1 cellular context compared by ENCODE assay signal in the genomic region with DNA sequence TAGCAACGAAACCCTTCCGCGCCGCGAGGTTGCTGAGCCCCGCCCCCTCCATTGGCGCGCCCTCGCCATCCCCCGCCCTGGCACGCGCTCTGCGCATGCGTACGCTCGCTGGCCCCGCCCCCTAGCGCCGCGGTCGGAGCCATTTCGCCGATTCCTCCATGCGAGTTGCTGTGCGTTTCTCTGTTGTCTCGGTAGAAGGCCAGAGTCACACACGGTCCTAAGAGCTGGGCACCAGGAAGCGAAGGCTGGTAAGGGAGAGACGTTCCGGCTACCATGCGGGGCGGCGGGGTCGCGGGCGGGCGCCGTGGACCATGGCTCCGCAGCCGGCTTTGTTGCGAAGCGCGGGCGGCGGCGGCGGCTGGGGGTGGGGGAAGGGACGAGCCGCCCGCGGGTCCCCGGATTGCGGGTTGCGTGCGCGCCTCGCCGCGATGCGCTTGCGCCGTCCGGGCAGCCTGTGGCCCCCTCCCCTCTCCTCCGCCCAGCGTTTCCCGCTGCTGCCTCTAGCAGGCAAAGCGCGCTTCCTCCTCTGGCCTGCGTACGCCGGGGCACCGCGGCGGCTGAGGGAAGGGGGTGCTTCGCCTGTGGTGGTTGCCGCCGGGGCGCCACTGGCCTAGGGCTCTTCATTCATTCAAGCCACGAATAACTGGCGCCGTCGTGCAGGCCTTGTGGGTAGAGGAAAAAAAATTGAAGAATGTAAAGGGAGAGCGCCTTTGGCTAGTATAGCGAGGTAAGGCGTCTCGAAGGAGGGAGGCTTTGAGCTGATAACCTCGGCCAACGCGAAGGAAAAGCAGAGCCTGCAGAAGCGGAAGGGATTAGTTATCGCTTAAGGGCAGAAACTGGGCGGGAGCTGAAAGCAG.
TF ChIP-seq lines count a peak whose summit lies in the region.

DHX9 (plus strand) TSS at position 139 of the 857 bp plus-strand sequence. CDS start 3,220 bp downstream, outside the sequence.

TF ChIP-seq in HEK293, 187 proteins besides CTCF, POLR2A, EP300 and RAD21 (continued from another document and continues in another):
- TF ChIP-seq ZNF776 (tag by site-specific recombination; IDR thresholded peaks at IDR 0.05; ENCODE audit: borderline replicate concordance) = no peak
- no peak for TF ChIP-seq ZNF202 (tag by site-specific recombination; IDR thresholded peaks at IDR 0.05; ENCODE audit: borderline replicate concordance)
- TF ChIP-seq, protein P1, sequence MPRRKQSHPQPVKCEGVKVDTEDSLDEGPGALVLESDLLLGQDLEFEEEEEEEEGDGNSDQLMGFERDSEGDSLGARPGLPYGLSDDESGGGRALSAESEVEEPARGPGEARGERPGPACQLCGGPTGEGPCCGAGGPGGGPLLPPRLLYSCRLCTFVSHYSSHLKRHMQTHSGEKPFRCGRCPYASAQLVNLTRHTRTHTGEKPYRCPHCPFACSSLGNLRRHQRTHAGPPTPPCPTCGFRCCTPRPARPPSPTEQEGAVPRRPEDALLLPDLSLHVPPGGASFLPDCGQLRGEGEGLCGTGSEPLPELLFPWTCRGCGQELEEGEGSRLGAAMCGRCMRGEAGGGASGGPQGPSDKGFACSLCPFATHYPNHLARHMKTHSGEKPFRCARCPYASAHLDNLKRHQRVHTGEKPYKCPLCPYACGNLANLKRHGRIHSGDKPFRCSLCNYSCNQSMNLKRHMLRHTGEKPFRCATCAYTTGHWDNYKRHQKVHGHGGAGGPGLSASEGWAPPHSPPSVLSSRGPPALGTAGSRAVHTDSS (tag by site-specific recombination; IDR thresholded peaks at IDR 0.05) = no peak
- TF ChIP-seq ZNF639 (tag by site-specific recombination; IDR thresholded peaks at IDR 0.05) = no peak
- TF ChIP-seq HOXA7 (CRISPR knock-in tag; IDR thresholded peaks at IDR 0.05; ENCODE audit: borderline replicate concordance) = no peak
- no peak for TF ChIP-seq ZNF426 (tag by site-specific recombination; IDR thresholded peaks at IDR 0.05)
- TF ChIP-seq ZNF223 (tag by site-specific recombination; IDR thresholded peaks at IDR 0.05) = no peak
- TF ChIP-seq ZNF560 (tag by site-specific recombination; IDR thresholded peaks at IDR 0.05; ENCODE audit: borderline replicate concordance) = no peak
- TF ChIP-seq ZNF404 (tag by site-specific recombination; IDR thresholded peaks at IDR 0.05) = no peak
- no peak for TF ChIP-seq TCF7L2 (IDR thresholded peaks at IDR 0.05; ENCODE audit: borderline replicate concordance, low read depth, low read length)
- TF ChIP-seq ZFP69B (tag by site-specific recombination; IDR thresholded peaks at IDR 0.05) = no peak
- TF ChIP-seq ZNF677 (tag by site-specific recombination; IDR thresholded peaks at IDR 0.05) = no peak
- TF ChIP-seq ZNF670 (tag by site-specific recombination; IDR thresholded peaks at IDR 0.05; ENCODE audit: low read depth) = no peak
- peak; percentile 66 for TF ChIP-seq SP2 (tag by site-specific recombination; IDR thresholded peaks at IDR 0.05)
- TF ChIP-seq ZNF521 (tag by site-specific recombination; IDR thresholded peaks at IDR 0.05) = no peak
- TF ChIP-seq ZBTB11 (tag by site-specific recombination; conservative IDR thresholded peaks at IDR 0.05; ENCODE audit: low read depth) = peak; percentile 52; the same call in 1 of the 2 replicates
- TF ChIP-seq ZNF174 (tag by site-specific recombination; IDR thresholded peaks at IDR 0.05) = no peak
- TF ChIP-seq ZNF169 (tag by site-specific recombination; IDR thresholded peaks at IDR 0.05) = no peak
- 0 out of 2 replicates have a peak, but pooled peaks have one; percentile 70 for TF ChIP-seq ZNF692 (tag by site-specific recombination; IDR thresholded peaks at IDR 0.05)
- TF ChIP-seq, protein P2, sequence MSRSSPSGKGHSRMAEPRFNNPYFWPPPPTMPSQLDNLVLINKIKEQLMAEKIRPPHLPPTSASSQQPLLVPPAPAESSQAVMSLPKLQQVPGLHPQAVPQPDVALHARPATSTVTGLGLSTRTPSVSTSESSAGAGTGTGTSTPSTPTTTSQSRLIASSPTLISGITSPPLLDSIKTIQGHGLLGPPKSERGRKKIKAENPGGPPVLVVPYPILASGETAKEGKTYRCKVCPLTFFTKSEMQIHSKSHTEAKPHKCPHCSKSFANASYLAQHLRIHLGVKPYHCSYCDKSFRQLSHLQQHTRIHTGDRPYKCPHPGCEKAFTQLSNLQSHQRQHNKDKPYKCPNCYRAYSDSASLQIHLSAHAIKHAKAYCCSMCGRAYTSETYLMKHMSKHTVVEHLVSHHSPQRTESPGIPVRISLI (tag by site-specific recombination; IDR thresholded peaks at IDR 0.05) = no peak
- TF ChIP-seq ZNF302 (tag by site-specific recombination; IDR thresholded peaks at IDR 0.05; ENCODE audit: low read depth) = no peak
- no peak for TF ChIP-seq ZFP41 (tag by site-specific recombination; IDR thresholded peaks at IDR 0.05; ENCODE audit: borderline replicate concordance)
- TF ChIP-seq ZBTB6 (tag by site-specific recombination; IDR thresholded peaks at IDR 0.05) = no peak
- TF ChIP-seq, protein P3, sequence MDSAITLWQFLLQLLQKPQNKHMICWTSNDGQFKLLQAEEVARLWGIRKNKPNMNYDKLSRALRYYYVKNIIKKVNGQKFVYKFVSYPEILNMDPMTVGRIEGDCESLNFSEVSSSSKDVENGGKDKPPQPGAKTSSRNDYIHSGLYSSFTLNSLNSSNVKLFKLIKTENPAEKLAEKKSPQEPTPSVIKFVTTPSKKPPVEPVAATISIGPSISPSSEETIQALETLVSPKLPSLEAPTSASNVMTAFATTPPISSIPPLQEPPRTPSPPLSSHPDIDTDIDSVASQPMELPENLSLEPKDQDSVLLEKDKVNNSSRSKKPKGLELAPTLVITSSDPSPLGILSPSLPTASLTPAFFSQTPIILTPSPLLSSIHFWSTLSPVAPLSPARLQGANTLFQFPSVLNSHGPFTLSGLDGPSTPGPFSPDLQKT (IDR thresholded peaks at IDR 0.05; ENCODE audit: borderline replicate concordance, low read depth, low read length) = no peak
- no peak for TF ChIP-seq ZNF529 (tag by site-specific recombination; IDR thresholded peaks at IDR 0.05; ENCODE audit: insufficient replicate concordance)
- TF ChIP-seq ZNF394 (tag by site-specific recombination; IDR thresholded peaks at IDR 0.05; ENCODE audit: borderline replicate concordance) = no peak
- TF ChIP-seq PBX3 (CRISPR knock-in tag; IDR thresholded peaks at IDR 0.05) = 0 out of 2 replicates have a peak, but pooled peaks have one; percentile 81
- TF ChIP-seq ZNF792 (tag by site-specific recombination; IDR thresholded peaks at IDR 0.05) = no peak
- peak; percentile 65; the same call in 1 of the 2 replicates for TF ChIP-seq KLF8 (tag by site-specific recombination; IDR thresholded peaks at IDR 0.05)
- TF ChIP-seq ZBTB8A (tag by site-specific recombination; IDR thresholded peaks at IDR 0.05) = no peak; the same call in 1 of the 2 replicates
- TF ChIP-seq, protein P4, sequence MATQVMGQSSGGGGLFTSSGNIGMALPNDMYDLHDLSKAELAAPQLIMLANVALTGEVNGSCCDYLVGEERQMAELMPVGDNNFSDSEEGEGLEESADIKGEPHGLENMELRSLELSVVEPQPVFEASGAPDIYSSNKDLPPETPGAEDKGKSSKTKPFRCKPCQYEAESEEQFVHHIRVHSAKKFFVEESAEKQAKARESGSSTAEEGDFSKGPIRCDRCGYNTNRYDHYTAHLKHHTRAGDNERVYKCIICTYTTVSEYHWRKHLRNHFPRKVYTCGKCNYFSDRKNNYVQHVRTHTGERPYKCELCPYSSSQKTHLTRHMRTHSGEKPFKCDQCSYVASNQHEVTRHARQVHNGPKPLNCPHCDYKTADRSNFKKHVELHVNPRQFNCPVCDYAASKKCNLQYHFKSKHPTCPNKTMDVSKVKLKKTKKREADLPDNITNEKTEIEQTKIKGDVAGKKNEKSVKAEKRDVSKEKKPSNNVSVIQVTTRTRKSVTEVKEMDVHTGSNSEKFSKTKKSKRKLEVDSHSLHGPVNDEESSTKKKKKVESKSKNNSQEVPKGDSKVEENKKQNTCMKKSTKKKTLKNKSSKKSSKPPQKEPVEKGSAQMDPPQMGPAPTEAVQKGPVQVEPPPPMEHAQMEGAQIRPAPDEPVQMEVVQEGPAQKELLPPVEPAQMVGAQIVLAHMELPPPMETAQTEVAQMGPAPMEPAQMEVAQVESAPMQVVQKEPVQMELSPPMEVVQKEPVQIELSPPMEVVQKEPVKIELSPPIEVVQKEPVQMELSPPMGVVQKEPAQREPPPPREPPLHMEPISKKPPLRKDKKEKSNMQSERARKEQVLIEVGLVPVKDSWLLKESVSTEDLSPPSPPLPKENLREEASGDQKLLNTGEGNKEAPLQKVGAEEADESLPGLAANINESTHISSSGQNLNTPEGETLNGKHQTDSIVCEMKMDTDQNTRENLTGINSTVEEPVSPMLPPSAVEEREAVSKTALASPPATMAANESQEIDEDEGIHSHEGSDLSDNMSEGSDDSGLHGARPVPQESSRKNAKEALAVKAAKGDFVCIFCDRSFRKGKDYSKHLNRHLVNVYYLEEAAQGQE (tag by site-specific recombination; IDR thresholded peaks at IDR 0.05) = 0 out of 2 replicates have a peak, but pooled peaks have one; percentile 38
- peak; percentile 74 for TF ChIP-seq YY1 (tag by site-specific recombination; IDR thresholded peaks at IDR 0.05)
- no peak for TF ChIP-seq ZNF112 (tag by site-specific recombination; IDR thresholded peaks at IDR 0.05)
